ENCODE assay signal across 1 cellular context in the genomic region with DNA sequence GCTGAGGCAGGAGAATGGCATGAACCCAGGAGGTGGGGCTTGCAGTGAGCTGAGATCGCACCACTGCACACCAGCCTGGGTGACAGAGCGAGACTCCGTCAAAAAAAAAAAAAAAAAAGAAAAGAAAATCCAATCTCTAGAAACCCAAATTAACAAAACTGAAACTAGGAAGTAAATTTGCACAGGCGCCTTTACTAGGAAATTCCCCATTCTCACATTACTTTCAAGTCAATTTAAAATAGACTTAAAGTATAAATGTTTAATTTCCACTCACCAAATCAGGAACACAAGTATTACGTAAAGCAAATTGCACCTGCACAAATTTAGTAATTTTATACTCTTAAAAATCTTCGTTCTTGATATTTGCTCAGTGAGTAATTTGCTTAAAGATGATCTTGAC.
TF ChIP-seq lines count a peak whose summit lies in the region.

No MANE protein-coding gene starts in this region.

TF ChIP-seq in HCT116, 20 proteins besides CTCF, POLR2A, EP300 and RAD21 (continued from another document):
- TF ChIP-seq, protein P1, sequence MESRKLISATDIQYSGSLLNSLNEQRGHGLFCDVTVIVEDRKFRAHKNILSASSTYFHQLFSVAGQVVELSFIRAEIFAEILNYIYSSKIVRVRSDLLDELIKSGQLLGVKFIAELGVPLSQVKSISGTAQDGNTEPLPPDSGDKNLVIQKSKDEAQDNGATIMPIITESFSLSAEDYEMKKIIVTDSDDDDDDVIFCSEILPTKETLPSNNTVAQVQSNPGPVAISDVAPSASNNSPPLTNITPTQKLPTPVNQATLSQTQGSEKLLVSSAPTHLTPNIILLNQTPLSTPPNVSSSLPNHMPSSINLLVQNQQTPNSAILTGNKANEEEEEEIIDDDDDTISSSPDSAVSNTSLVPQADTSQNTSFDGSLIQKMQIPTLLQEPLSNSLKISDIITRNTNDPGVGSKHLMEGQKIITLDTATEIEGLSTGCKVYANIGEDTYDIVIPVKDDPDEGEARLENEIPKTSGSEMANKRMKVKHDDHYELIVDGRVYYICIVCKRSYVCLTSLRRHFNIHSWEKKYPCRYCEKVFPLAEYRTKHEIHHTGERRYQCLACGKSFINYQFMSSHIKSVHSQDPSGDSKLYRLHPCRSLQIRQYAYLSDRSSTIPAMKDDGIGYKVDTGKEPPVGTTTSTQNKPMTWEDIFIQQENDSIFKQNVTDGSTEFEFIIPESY (IDR thresholded peaks at IDR 0.05; ENCODE audit: extremely low read depth, insufficient replicate concordance, low read length), result no peak
- TF ChIP-seq POLR2AphosphoS5 (IDR thresholded peaks at IDR 0.05; ENCODE audit: low read depth, low read length) (no peak), JUND (IDR thresholded peaks at IDR 0.05) (no peak), EGR1 (IDR thresholded peaks at IDR 0.05; ENCODE audit: low read depth) (no peak), FOSL1 (IDR thresholded peaks at IDR 0.05; ENCODE audit: low read depth) (no peak), ATF3 (IDR thresholded peaks at IDR 0.05) (no peak), TCF7L2 (IDR thresholded peaks at IDR 0.05; ENCODE audit: borderline replicate concordance, extremely low read depth, insufficient read depth, insufficient read length) (no peak), EZH2 (IDR thresholded peaks at IDR 0.05) (no peak), ZFX (IDR thresholded peaks at IDR 0.05) (no peak), ZNF274 (IDR thresholded peaks at IDR 0.05; ENCODE audit: low read depth, low read length) (no peak), MAX (IDR thresholded peaks at IDR 0.05) (no peak), SRF (IDR thresholded peaks at IDR 0.05; ENCODE audit: low read depth) (no peak)
